10 cellular contexts compared by ENCODE assay signal in the genomic region with DNA sequence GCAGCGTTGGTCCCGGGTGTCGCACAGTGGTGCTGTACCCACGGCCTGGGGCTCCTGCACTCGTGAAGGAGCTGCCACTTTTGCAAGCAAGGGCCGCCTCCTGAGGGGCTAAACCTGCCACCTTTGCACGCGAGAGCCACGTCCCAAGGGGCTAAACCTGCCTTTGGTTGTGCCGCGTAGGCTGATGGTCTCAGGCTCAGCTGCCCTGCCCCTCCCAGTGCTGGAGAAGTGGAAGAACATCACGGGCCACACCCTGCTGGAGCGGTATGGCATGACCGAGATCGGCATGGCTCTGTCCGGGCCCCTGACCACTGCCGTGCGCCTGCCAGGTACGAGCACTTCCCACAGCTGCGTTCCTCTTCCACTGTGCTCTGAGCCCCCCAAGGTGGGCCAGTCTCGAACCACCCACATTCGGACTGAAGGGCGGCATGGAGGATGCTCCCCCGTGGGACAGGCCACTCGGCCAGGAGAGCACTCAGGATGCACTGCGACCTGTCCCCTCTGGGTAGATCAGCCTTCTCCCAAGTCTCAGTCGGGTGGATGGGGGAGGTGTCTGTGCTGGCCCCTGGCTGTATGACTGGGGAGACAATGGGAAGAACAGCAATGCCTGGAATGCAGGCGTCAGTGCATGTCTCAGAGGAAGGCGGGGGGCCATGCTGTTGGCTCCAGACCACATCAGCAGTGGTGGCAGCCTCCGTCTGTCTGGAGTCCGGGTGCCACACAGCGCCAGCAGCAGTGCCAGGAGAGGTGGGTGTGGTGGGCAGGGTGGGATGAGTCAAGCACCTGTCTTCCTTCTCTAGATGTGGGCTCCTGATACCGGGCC. TPM values are rescaled to one million over a fixed set of nuclear protein-coding genes. Genes with fewer than 3 reads are reported as not detected.
DNase-seq lines count a peak whose midpoint lies in the region; ATAC-seq, FAIRE-seq and TF ChIP-seq lines count a peak whose summit lies in the region.
"Had no signal": no experiment of that assay in that cellular context is flagged by ENCODE, and none has a peak within 500 bp of the region (broad histone marks: within the 10 kb centered on the region; RNA-seq: fewer than 3 reads in every experiment).

No MANE protein-coding gene starts in this region.

- no peaks in the 10 kb centered on the region for H3K27me3 ChIP-seq in right cardiac atrium (ENCODE audit: control insufficient read depth, insufficient read depth)
- H3K27me3 ChIP-seq in aorta (ENCODE audit: control insufficient read depth in 1 of 2, insufficient read depth in 2 of 2, low read length in 1 of 2), result no peaks in the 10 kb centered on the region
- H3K27me3 ChIP-seq in uterus, result no peaks in the 10 kb centered on the region
- H3K27me3 ChIP-seq: heart right ventricle had no signal

- H3K36me3 ChIP-seq in kidney (ENCODE audit: control insufficient read depth in 1 of 2, insufficient read depth in 2 of 2, low read length in 2 of 2), result peaks cover 14 to 15% of the 10 kb centered on the region in 2 donors
- peaks cover 0 to 3% of the 10 kb centered on the region in 2 donors for H3K36me3 ChIP-seq in aorta (ENCODE audit: control insufficient read depth in 1 of 2, insufficient read depth in 2 of 2, low read length in 1 of 2)
- no peaks in the 10 kb centered on the region for H3K36me3 ChIP-seq in uterus

- intact Hi-C loops in right cardiac atrium (cut with DNase I) (no loop called here), left cardiac atrium (cut with DNase I) (no loop called here), kidney (cut with DNase I) (no loop called here), aorta (cut with DNase I) (no loop called here), uterus (cut with DNase I; ENCODE audit: low total_unique reads) (no loop called here)

- no peak for TF ChIP-seq POLR2A in uterus (IDR thresholded peaks at IDR 0.05)

- no peak for TF ChIP-seq CTCF in kidney (IDR thresholded peaks at IDR 0.05; ENCODE audit: borderline replicate concordance, extremely low read depth, insufficient read depth)
- no peak for TF ChIP-seq CTCF in uterus (IDR thresholded peaks at IDR 0.05)

- H3K4me3 Mint-ChIP-seq in activated T-cell treated with anti-CD3 and anti-CD28 coated beads, Interleukin-2, amount 50 U/mL, for 4 hours, result peak overlapping the region; percentile 80

- H3K36me3 Mint-ChIP-seq in activated T-cell treated with anti-CD3 and anti-CD28 coated beads, Interleukin-2, amount 50 U/mL, for 4 hours (ENCODE audit: insufficient read depth), result peaks cover 24% of the 10 kb centered on the region

- H3K4me1 Mint-ChIP-seq in activated T-cell treated with anti-CD3 and anti-CD28 coated beads, Interleukin-2, amount 50 U/mL, for 4 hours (ENCODE audit: low read depth), result peaks cover 43% of the 10 kb centered on the region

- DNase-seq in right cardiac atrium (peak in 2 of 3 donors; percentile 44 to 58), left cardiac atrium (no peak), kidney (peak; percentile 78), aorta (peak; percentile 45 to 73), uterus (no peak), mucosa of gallbladder (ENCODE audit: low spot score) (no peak)
- no peak for DNase-seq in activated T-cell treated with anti-CD3 and anti-CD28 coated beads, Interleukin-2, amount 50 U/mL, for 4 hours
- DNase-seq: NCI-H1105 had no signal

- no peak for FAIRE-seq in kidney (lab: Jason Lieb, UNC)

- WGBS in right cardiac atrium, result 79% methylated on average over 33 of the region's 33 CpGs
- WGBS in aorta, 2 donors, result 87 to 92% methylated on average over 33 of the region's 33 CpGs

- H3K4me1 ChIP-seq in right cardiac atrium (ENCODE audit: control insufficient read depth, insufficient read depth, low read length) (no peaks in the 10 kb centered on the region), kidney (ENCODE audit: control insufficient read depth in 1 of 2, insufficient read depth in 1 of 2, low read depth in 1 of 2, low read length in 2 of 2) (peaks cover 0 to 2% of the 10 kb centered on the region in 2 donors), aorta (ENCODE audit: control insufficient read depth in 1 of 2, insufficient read depth in 2 of 2, low read length in 2 of 2) (no peaks in the 10 kb centered on the region), uterus (no peaks in the 10 kb centered on the region)

- ATAC-seq in right cardiac atrium, result no peak
- ATAC-seq in left cardiac atrium, result no peak
- peak; percentile 9 to 15 for ATAC-seq in activated T-cell treated with anti-CD3 and anti-CD28 coated beads, Interleukin-2, amount 50 U/mL, for 4 hours
- no peak for ATAC-seq in aorta (ENCODE audit: low FRiP score)
- no peak for ATAC-seq in GM18858 (IDR thresholded peaks at IDR 0.05; ENCODE audit: unreplicated experiment)

- no peaks in the 10 kb centered on the region for H3K9me3 Mint-ChIP-seq in activated T-cell treated with anti-CD3 and anti-CD28 coated beads, Interleukin-2, amount 50 U/mL, for 4 hours

- H3K9ac ChIP-seq in kidney (ENCODE audit: low read length in 2 of 2), result no peak overlapping the region

- H3K27me3 Mint-ChIP-seq in activated T-cell treated with anti-CD3 and anti-CD28 coated beads, Interleukin-2, amount 50 U/mL, for 4 hours (ENCODE audit: low read depth), result no peaks in the 10 kb centered on the region

- H3K4me3 ChIP-seq in right cardiac atrium (ENCODE audit: low read length), result no peak overlapping the region
- no peak overlapping the region for H3K4me3 ChIP-seq in kidney (ENCODE audit: low read length in 2 of 2)
- no peak overlapping the region for H3K4me3 ChIP-seq in aorta (ENCODE audit: low read length in 2 of 2)
- H3K4me3 ChIP-seq in uterus, result no peak overlapping the region

- H3K27ac ChIP-seq in right cardiac atrium (ENCODE audit: low read length) (no peak overlapping the region), kidney (ENCODE audit: low read depth in 2 of 2, low read length in 2 of 2) (no peak overlapping the region), aorta (ENCODE audit: low read depth in 1 of 2, low read length in 2 of 2) (no peak overlapping the region), uterus (no peak overlapping the region)

- H3K9me3 ChIP-seq in right cardiac atrium (ENCODE audit: control insufficient read depth, low read length) (no peaks in the 10 kb centered on the region), kidney (ENCODE audit: control insufficient read depth in 1 of 2, low read length in 2 of 2) (no peaks in the 10 kb centered on the region), aorta (ENCODE audit: control insufficient read depth, low read length) (no peaks in the 10 kb centered on the region), uterus (no peaks in the 10 kb centered on the region)
- H3K9me3 ChIP-seq: heart right ventricle had no signal

RNA-seq across cellular contexts. Expression of gene ACSF3, which starts 20.7 kb away (rescaled TPM):
- total RNA-seq in right cardiac atrium (10 to 100 TPM; 13.9 to 22.4 (median 16.7) TPM), left cardiac atrium (10 to 100 TPM; 14.9 to 16.2 TPM), kidney (33.2 TPM), aorta (10 to 100 TPM; 19.3 to 33.2 TPM), uterus (10 to 100 TPM in 3 of 4 donors, 1 to 10 TPM in 1; 7.4 to 39.0 (median 18.2) TPM), mucosa of gallbladder (63.4 TPM)
- polyA plus RNA-seq in right cardiac atrium (16.4 TPM), kidney (ENCODE audit: insufficient read depth, low read depth, low replicate concordance) (39.0 TPM), aorta (10 to 100 TPM; 20.0 to 48.4 TPM)
- total RNA-seq in activated T-cell treated with anti-CD3 and anti-CD28 coated beads, Interleukin-2, amount 50 U/mL, for 4 hours, result 10 to 100 TPM; 32.5 to 38.7 (median 34.2) TPM

RNA-seq across cellular contexts. Expression of gene CDH15, which starts 57.2 kb away (rescaled TPM):
- total RNA-seq in right cardiac atrium, result under 1 TPM; 0.09 to 0.14 (median 0.13) TPM
- polyA plus RNA-seq in right cardiac atrium, result 0.05 TPM
- under 1 TPM in 1 of 2 donors, not detected in 1; 0.09 TPM for total RNA-seq in left cardiac atrium
- total RNA-seq in activated T-cell treated with anti-CD3 and anti-CD28 coated beads, Interleukin-2, amount 50 U/mL, for 4 hours, result not detected
- 0.31 TPM for total RNA-seq in kidney
- 0.22 TPM for polyA plus RNA-seq in kidney (ENCODE audit: insufficient read depth, low read depth, low replicate concordance)
- total RNA-seq in aorta, result under 1 TPM in 1 of 2 donors, not detected in 1; 0.21 TPM
- polyA plus RNA-seq in aorta, result under 1 TPM in 1 of 2 donors, not detected in 1; 0.08 TPM
- total RNA-seq in uterus, result under 1 TPM in 1 of 4 donors, not detected in 3; 0.21 TPM
- total RNA-seq in mucosa of gallbladder, result 0.20 TPM

Comparison
In these comparisons a context has a peak if more than half of its experiments do, and no peak if none do; other contexts are left out.
1. DNase-seq: peak in right cardiac atrium (2 of 3), kidney (single experiment) and aorta (2 of 2); none in left cardiac atrium (single experiment), activated T-cell treated with anti-CD3 and anti-CD28 coated beads, Interleukin-2, amount 50 U/mL, for 4 hours (single experiment), uterus (0 of 2) and mucosa of gallbladder (single experiment).
2. ATAC-seq: peak in activated T-cell treated with anti-CD3 and anti-CD28 coated beads, Interleukin-2, amount 50 U/mL, for 4 hours (2 of 2); none in right cardiac atrium (0 of 2), left cardiac atrium (0 of 2), aorta (single experiment) and GM18858 (single experiment).